1 cellular context compared by ENCODE assay signal in genomic region chr7:128344431-128344774, GRCh38.
TF ChIP-seq lines count a peak whose summit lies in the region.

No MANE protein-coding gene starts in this region.

TF ChIP-seq in K562, 482 proteins besides CTCF, POLR2A, EP300 and RAD21 (continued from another document):
- TF ChIP-seq LEF1 (IDR thresholded peaks at IDR 0.05) (no peak), NR2C1 (IDR thresholded peaks at IDR 0.05) (no peak), NR2C1 (tag; IDR thresholded peaks at IDR 0.05) (no peak), RBM14 (IDR thresholded peaks at IDR 0.05; ENCODE audit: borderline replicate concordance, insufficient read depth, low read depth, low read length) (no peak), NFATC3 (IDR thresholded peaks at IDR 0.05) (no peak), NR1H2 (CRISPR knock-in tag; IDR thresholded peaks at IDR 0.05) (no peak), DDX20 (tag; IDR thresholded peaks at IDR 0.05; ENCODE audit: low read depth) (no peak), NFIX (CRISPR knock-in tag; IDR thresholded peaks at IDR 0.05; ENCODE audit: low read depth) (no peak), THRA (IDR thresholded peaks at IDR 0.05) (no peak), ZNF79 (CRISPR knock-in tag; IDR thresholded peaks at IDR 0.05; ENCODE audit: low read depth) (no peak), JUNB (CRISPR knock-in tag; conservative IDR thresholded peaks at IDR 0.05) (no peak), KDM1A (IDR thresholded peaks at IDR 0.05) (peak in 1 of 2 experiments; percentile 35; a peak in 1 of 4 replicates), ZNF561 (CRISPR knock-in tag; conservative IDR thresholded peaks at IDR 0.05) (no peak), PREB (CRISPR knock-in tag; IDR thresholded peaks at IDR 0.05) (no peak), NR0B1 (IDR thresholded peaks at IDR 0.05; ENCODE audit: partially characterized antibody) (no peak), ZFP1 (CRISPR knock-in tag; IDR thresholded peaks at IDR 0.05) (no peak), RBM25 (IDR thresholded peaks at IDR 0.05; ENCODE audit: low read depth, low read length, severe bottlenecking) (no peak), ZNF699 (CRISPR knock-in tag; IDR thresholded peaks at IDR 0.05; ENCODE audit: insufficient replicate concordance) (no peak), U2AF2 (optimal IDR thresholded peaks at IDR 0.05; ENCODE audit: low read depth, low read length) (no peak), MAZ (CRISPR knock-in tag; conservative IDR thresholded peaks at IDR 0.05 in 1 of 2, IDR thresholded peaks at IDR 0.05 in 1 of 2) (no peak), ADNP (tag; IDR thresholded peaks at IDR 0.05) (peak; percentile 63; the same call in 1 of the 2 replicates)
TF ChIP-seq in K562: peak in this region for 6.
